17 cellular contexts compared by ENCODE assay signal in the genomic region with DNA sequence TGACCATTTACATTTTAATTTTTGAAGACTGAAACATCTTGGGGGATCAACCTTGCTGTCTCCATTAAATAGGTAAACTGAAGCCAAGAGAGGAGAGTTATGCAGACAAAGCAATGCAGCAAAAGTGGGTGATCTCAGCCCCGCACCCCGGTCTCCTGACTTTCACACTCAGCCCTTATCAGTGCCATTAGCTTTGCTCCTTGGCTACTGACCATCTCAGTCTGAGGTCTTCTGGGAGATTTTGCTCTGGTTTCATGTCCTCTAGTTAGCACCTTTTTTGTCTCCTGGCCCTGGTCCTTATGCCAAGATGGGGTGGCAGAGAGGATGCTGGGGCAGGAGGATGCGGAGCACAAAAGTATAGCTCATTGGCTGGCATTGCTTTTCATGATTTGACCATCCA.
A peak's percentile ranks its signal among the peaks of the same experiment; 100 is the strongest.
DNase-seq lines count a peak whose midpoint lies in the region; ATAC-seq and TF ChIP-seq lines count a peak whose summit lies in the region.
"Had no signal": no experiment of that assay in that cellular context is flagged by ENCODE, and none has a peak within 500 bp of the region (broad histone marks: within the 10 kb centered on the region; RNA-seq: fewer than 3 reads in every experiment).

No MANE protein-coding gene starts in this region.

- H3K4me1 Mint-ChIP-seq in endodermal cell (peaks cover 32% of the 10 kb centered on the region), nephron (peaks cover 72% of the 10 kb centered on the region)
- H3K4me1 Mint-ChIP-seq: activated naive CD4-positive, alpha-beta T cell treated with anti-CD3 and anti-CD28 coated beads, Interleukin-2, amount 10 ng/mL, durations not matched to agents 7 days and 5 days had no signal

- H3K9me3 ChIP-seq in endodermal cell (ENCODE audit: control insufficient read depth, low read length) (no peaks in the 10 kb centered on the region), thyroid gland (no peaks in the 10 kb centered on the region)
- H3K9me3 ChIP-seq: BE2C had no signal

- no peak overlapping the region for H3K27ac Mint-ChIP-seq in endodermal cell
- peak overlapping the region; percentile 52 to 92 (median 91) for H3K27ac Mint-ChIP-seq in nephron
- H3K27ac Mint-ChIP-seq: naive thymus-derived CD4-positive, alpha-beta T cell; stimulated activated naive CD8-positive, alpha-beta T cell treated with anti-CD3 and anti-CD28 coated beads, Interleukin-15, Interleukin-2, amounts not matched to agents 100 ng/mL and 50 ng/mL, for 24 hours had no signal

- ATAC-seq in HG03045 (IDR thresholded peaks at IDR 0.05; ENCODE audit: unreplicated experiment) = no peak
- ATAC-seq: naive thymus-derived CD4-positive, alpha-beta T cell had no signal

- peak; percentile 43 to 49 for DNase-seq in NCI-H446 (lab: John Stamatoyannopoulos, UW)
- DNase-seq in NCI-H446 treated with DMSO at 0.1 percent for 48 hours (lab: John Stamatoyannopoulos, UW) = no peak
- no peak for DNase-seq in endodermal cell
- no peak for DNase-seq in thyroid gland
- DNase-seq in effector CD4-positive, alpha-beta T cell = no peak
- DNase-seq in brain microvascular endothelial cell = no peak
- DNase-seq: activated CD4-positive, alpha-beta T cell treated with anti-CD3 and anti-CD28 coated beads for 1 hour; activated naive CD4-positive, alpha-beta T cell treated with anti-CD3 and anti-CD28 coated beads, Interleukin-2, amount 10 ng/mL, durations not matched to agents 7 days and 5 days; activated T-cell treated with anti-CD3 and anti-CD28 coated beads, Interleukin-2, amount 50 U/mL, for 48 hours; naive thymus-derived CD4-positive, alpha-beta T cell had no signal

- in situ Hi-C loops in brain microvascular endothelial cell (cut with HindIII; ENCODE audit: low pct_ligation_motif_present, low sequenced_read_pairs) = no loop called here

- H3K4me3 ChIP-seq in endodermal cell (ENCODE audit: low read length) (no peak overlapping the region), thyroid gland (replicated peaks in 1 of 3) (no peak overlapping the region), brain microvascular endothelial cell (ENCODE audit: low read depth, low read length) (no peak overlapping the region)
- H3K4me3 ChIP-seq: lung, SK-N-MC, skin epidermis had no signal

- TF ChIP-seq POLR2A in thyroid gland (IDR thresholded peaks at IDR 0.05) = no peak

- H3K36me3 Mint-ChIP-seq in endodermal cell (ENCODE audit: low read depth) (peaks cover 5% of the 10 kb centered on the region), nephron (ENCODE audit: low read depth) (peaks cover 36% of the 10 kb centered on the region)

- 93 to 100% methylated on average over 1 to 3 of the region's 3 CpGs for WGBS in endodermal cell (ENCODE audit: insufficient coverage in 1 of 2, insufficient read length in 1 of 2), 2 experiments
- 99 to 100% methylated on average over 3 of the region's 3 CpGs for WGBS in thyroid gland, 2 donors

- peak overlapping the region; percentile 99 for H3K27ac ChIP-seq in endodermal cell (ENCODE audit: low read depth, low read length)
- H3K27ac ChIP-seq in thyroid gland = peak overlapping the region in 2 of 3 donors; percentile 21 to 33
- H3K27ac ChIP-seq in brain microvascular endothelial cell = no peak overlapping the region
- H3K27ac ChIP-seq: SK-N-MC had no signal

- H3K9me3 Mint-ChIP-seq in endodermal cell (no peaks in the 10 kb centered on the region), nephron (no peaks in the 10 kb centered on the region)
- H3K9me3 Mint-ChIP-seq: activated naive CD4-positive, alpha-beta T cell treated with anti-CD3 and anti-CD28 coated beads, Interleukin-2, amount 10 ng/mL, durations not matched to agents 7 days and 5 days; stimulated activated naive CD8-positive, alpha-beta T cell treated with anti-CD3 and anti-CD28 coated beads, Interleukin-15, Interleukin-2, amounts not matched to agents 100 ng/mL and 50 ng/mL, for 24 hours had no signal

- H3K27me3 Mint-ChIP-seq in endodermal cell (ENCODE audit: insufficient read depth) = peaks cover 6% of the 10 kb centered on the region
- no peaks in the 10 kb centered on the region for H3K27me3 Mint-ChIP-seq in nephron (ENCODE audit: low read depth)

- H3K4me1 ChIP-seq in endodermal cell (ENCODE audit: control insufficient read depth, insufficient read depth, low read length) (peaks cover 7% of the 10 kb centered on the region), thyroid gland (peaks cover 11 to 28% of the 10 kb centered on the region in 2 donors)

- H3K36me3 ChIP-seq in endodermal cell (ENCODE audit: control insufficient read depth, insufficient read depth, low read length) = no peaks in the 10 kb centered on the region
- no peaks in the 10 kb centered on the region for H3K36me3 ChIP-seq in thyroid gland
- H3K36me3 ChIP-seq in brain microvascular endothelial cell (replicated peaks) = no peaks in the 10 kb centered on the region
- H3K36me3 ChIP-seq: BE2C had no signal

- TF ChIP-seq CTCF in endodermal cell (conservative IDR thresholded peaks at IDR 0.05) (no peak), nephron (IDR thresholded peaks at IDR 0.05; ENCODE audit: unreplicated experiment in 3 of 3) (no peak), thyroid gland (IDR thresholded peaks at IDR 0.05) (no peak), brain microvascular endothelial cell (IDR thresholded peaks at IDR 0.05; ENCODE audit: low read depth, low read length, missing control alignments) (no peak)

- intact Hi-C loops in thyroid gland (cut with DNase I) = no loop called here

- H3K4me3 Mint-ChIP-seq in endodermal cell (no peak overlapping the region), nephron (no peak overlapping the region)
- H3K4me3 Mint-ChIP-seq: activated naive CD4-positive, alpha-beta T cell treated with anti-CD3 and anti-CD28 coated beads, Interleukin-2, amount 10 ng/mL, durations not matched to agents 7 days and 5 days; naive thymus-derived CD4-positive, alpha-beta T cell; stimulated activated naive CD8-positive, alpha-beta T cell treated with anti-CD3 and anti-CD28 coated beads, Interleukin-15, Interleukin-2, amounts not matched to agents 100 ng/mL and 50 ng/mL, for 24 hours had no signal

- no peak overlapping the region for H3K9ac ChIP-seq in endodermal cell (ENCODE audit: extremely low read depth, low read length, poor library complexity, severe bottlenecking)

- H3K27me3 ChIP-seq in endodermal cell (ENCODE audit: control insufficient read depth, insufficient read depth, low read length, poor library complexity, severe bottlenecking) = no peaks in the 10 kb centered on the region
- H3K27me3 ChIP-seq in thyroid gland = no peaks in the 10 kb centered on the region
- H3K27me3 ChIP-seq in brain microvascular endothelial cell (replicated peaks) = no peaks in the 10 kb centered on the region
- H3K27me3 ChIP-seq: BE2C had no signal

Comparison
In these comparisons a context has a peak if more than half of its experiments do, and no peak if none do; other contexts are left out.
1. DNase-seq: peak in NCI-H446 (2 of 2); none in NCI-H446 treated with DMSO at 0.1 percent for 48 hours (single experiment), endodermal cell (single experiment), thyroid gland (0 of 2), effector CD4-positive, alpha-beta T cell (single experiment) and brain microvascular endothelial cell (single experiment).